ENCODE assay signal across 10 cellular contexts in the genomic region with DNA sequence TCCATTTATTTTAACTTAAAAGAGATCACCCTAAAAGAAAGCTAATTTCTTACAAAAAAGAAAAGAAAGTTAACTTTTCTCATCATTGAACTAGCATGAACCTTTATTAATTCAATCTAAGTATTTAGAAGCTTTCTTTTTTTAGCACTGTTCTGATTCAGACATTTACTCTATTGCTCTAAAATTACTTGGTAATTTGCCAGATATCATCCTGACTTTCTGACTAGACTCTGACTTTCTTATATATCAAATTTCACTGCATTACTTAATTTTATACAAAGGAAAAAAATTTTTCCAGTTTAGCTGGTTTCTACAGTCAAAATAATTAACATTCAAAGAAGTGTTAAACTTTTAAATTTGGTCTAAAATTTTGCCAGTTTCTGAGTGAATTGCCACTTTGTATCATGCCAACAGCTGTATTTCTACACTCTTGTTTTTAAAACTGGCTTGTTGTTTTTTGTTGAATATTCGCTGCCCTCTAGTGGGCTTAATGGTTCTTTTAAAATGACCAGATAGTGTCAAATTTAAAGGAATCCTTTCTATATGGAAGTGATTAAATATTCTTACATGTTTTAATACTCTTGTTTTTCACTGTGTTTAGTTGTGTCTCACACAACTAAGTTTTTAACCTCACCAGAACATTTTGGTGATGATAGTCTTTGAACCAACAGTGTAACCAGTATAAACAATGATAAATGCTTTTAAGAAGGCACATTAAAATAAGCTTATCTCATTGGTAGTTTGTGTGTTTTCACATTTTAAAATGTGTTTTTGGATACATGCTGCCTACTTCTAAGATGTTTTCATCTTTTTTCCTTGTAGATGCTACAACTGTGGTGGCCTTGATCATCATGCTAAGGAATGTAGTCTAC.
DNase-seq lines count a peak whose midpoint lies in the region; ATAC-seq, FAIRE-seq and TF ChIP-seq lines count a peak whose summit lies in the region.
"Had no signal": no experiment of that assay in that cellular context is flagged by ENCODE, and none has a peak within 500 bp of the region (broad histone marks: within the 10 kb centered on the region; RNA-seq: fewer than 3 reads in every experiment).

No MANE protein-coding gene starts in this region.

- FAIRE-seq in frontal cortex (lab: Jason Lieb, UNC): peak; percentile 98

- DNase-seq in GDM1 (lab: John Stamatoyannopoulos, UW): peak; percentile 25
- DNase-seq in SJCRH30: peak; percentile 16 to 78
- peak; percentile 8 to 10 for DNase-seq in frontal cortex (ENCODE audit: low spot score in 2 of 2)
- DNase-seq in thyroid gland: no peak
- DNase-seq in HuH-7.5 (ENCODE audit: low spot score): no peak
- DNase-seq in activated CD8-positive, alpha-beta memory T cell treated with anti-CD3 and anti-CD28 coated beads, Interleukin-2, amount 10 ng/mL, durations not matched to agents 7 days and 5 days: no peak

- no peaks in the 10 kb centered on the region for H3K36me3 Mint-ChIP-seq in activated CD8-positive, alpha-beta memory T cell treated with anti-CD3 and anti-CD28 coated beads, Interleukin-2, amount 10 ng/mL, durations not matched to agents 7 days and 5 days
- H3K36me3 Mint-ChIP-seq: naive thymus-derived CD4-positive, alpha-beta T cell had no signal

- peaks cover 3% of the 10 kb centered on the region; the same call in 1 of the 2 replicates for H3K4me1 ChIP-seq in SJCRH30
- no peaks in the 10 kb centered on the region for H3K4me1 ChIP-seq in thyroid gland

- H3K27ac ChIP-seq in SJCRH30 (no peak overlapping the region), thyroid gland (no peak overlapping the region)

- TF ChIP-seq POLR2A in thyroid gland (IDR thresholded peaks at IDR 0.05): no peak

- ATAC-seq in activated CD8-positive, alpha-beta memory T cell treated with anti-CD3 and anti-CD28 coated beads, Interleukin-2, amount 10 ng/mL, durations not matched to agents 7 days and 5 days: no peak
- ATAC-seq in HG03025 (IDR thresholded peaks at IDR 0.05; ENCODE audit: low FRiP score, unreplicated experiment): no peak
- ATAC-seq: naive thymus-derived CD4-positive, alpha-beta T cell had no signal

- no peak overlapping the region for H3K4me3 ChIP-seq in SJCRH30
- H3K4me3 ChIP-seq in thyroid gland (replicated peaks in 1 of 3): no peak overlapping the region

- H3K36me3 ChIP-seq in SJCRH30 (no peaks in the 10 kb centered on the region), thyroid gland (no peaks in the 10 kb centered on the region)

- H3K9me3 ChIP-seq in SJCRH30 (replicated peaks) (no peaks in the 10 kb centered on the region), thyroid gland (no peaks in the 10 kb centered on the region)

- no peaks in the 10 kb centered on the region for H3K27me3 ChIP-seq in SJCRH30
- no peaks in the 10 kb centered on the region for H3K27me3 ChIP-seq in thyroid gland

- TF ChIP-seq CTCF in LNCAP (IDR thresholded peaks at IDR 0.05) (peak; percentile 60), thyroid gland (IDR thresholded peaks at IDR 0.05) (peak; percentile 33 to 88 (median 48))

- intact Hi-C loops in thyroid gland (cut with DNase I): loop anchor here (5.0 kb wide), 1 partner anchor 81 kb away; no protein-coding TSS in a partner anchor

- no peaks in the 10 kb centered on the region for H3K9me3 Mint-ChIP-seq in activated CD8-positive, alpha-beta memory T cell treated with anti-CD3 and anti-CD28 coated beads, Interleukin-2, amount 10 ng/mL, durations not matched to agents 7 days and 5 days (ENCODE audit: low read depth)
- H3K9me3 Mint-ChIP-seq: naive thymus-derived CD4-positive, alpha-beta T cell; T-helper 1 cell treated with Interleukin-12 subunit alpha and Interleukin-12 subunit beta and Interleukin-4 antibody, amounts not matched to agents 30 μg/mL and 1 μg/mL, for 36 hours had no signal

- 2% methylated on average over 1 of the region's 1 CpG for WGBS in thyroid gland, 2 donors

- H3K4me3 Mint-ChIP-seq in activated CD8-positive, alpha-beta memory T cell treated with anti-CD3 and anti-CD28 coated beads, Interleukin-2, amount 10 ng/mL, durations not matched to agents 7 days and 5 days: no peak overlapping the region
- H3K4me3 Mint-ChIP-seq: naive thymus-derived CD4-positive, alpha-beta T cell; T-helper 1 cell treated with Interleukin-12 subunit alpha and Interleukin-12 subunit beta and Interleukin-4 antibody, amounts not matched to agents 30 μg/mL and 1 μg/mL, for 36 hours had no signal

- peaks cover 31% of the 10 kb centered on the region for H3K27me3 Mint-ChIP-seq in activated CD8-positive, alpha-beta memory T cell treated with anti-CD3 and anti-CD28 coated beads, Interleukin-2, amount 10 ng/mL, durations not matched to agents 7 days and 5 days

- no peak overlapping the region for H3K27ac Mint-ChIP-seq in activated CD8-positive, alpha-beta memory T cell treated with anti-CD3 and anti-CD28 coated beads, Interleukin-2, amount 10 ng/mL, durations not matched to agents 7 days and 5 days
- H3K27ac Mint-ChIP-seq: T-helper 1 cell treated with Interleukin-12 subunit alpha and Interleukin-12 subunit beta and Interleukin-4 antibody, amounts not matched to agents 30 μg/mL and 1 μg/mL, for 36 hours had no signal

- H3K4me1 Mint-ChIP-seq in activated CD8-positive, alpha-beta memory T cell treated with anti-CD3 and anti-CD28 coated beads, Interleukin-2, amount 10 ng/mL, durations not matched to agents 7 days and 5 days: no peaks in the 10 kb centered on the region
- H3K4me1 Mint-ChIP-seq: naive thymus-derived CD4-positive, alpha-beta T cell had no signal

- CTCF ChIA-PET in activated CD8-positive, alpha-beta memory T cell treated with anti-CD3 and anti-CD28 coated beads, Interleukin-2, amount 10 ng/mL, durations not matched to agents 7 days and 5 days (lab: Charles Lee): interaction anchor here (0.6 to 5.3 kb wide), 16 partner anchors 9 to 394 kb away, joined by 3 to 25 read pairs (median 4); no protein-coding TSS in a partner anchor

Comparison
In these comparisons a context has a peak if more than half of its experiments do, and no peak if none do; other contexts are left out.
1. DNase-seq: peak in GDM1 (single experiment), SJCRH30 (2 of 2) and frontal cortex (2 of 2); none in thyroid gland (0 of 2), HuH-7.5 (single experiment) and activated CD8-positive, alpha-beta memory T cell treated with anti-CD3 and anti-CD28 coated beads, Interleukin-2, amount 10 ng/mL, durations not matched to agents 7 days and 5 days (single experiment).